In the genomic region with DNA sequence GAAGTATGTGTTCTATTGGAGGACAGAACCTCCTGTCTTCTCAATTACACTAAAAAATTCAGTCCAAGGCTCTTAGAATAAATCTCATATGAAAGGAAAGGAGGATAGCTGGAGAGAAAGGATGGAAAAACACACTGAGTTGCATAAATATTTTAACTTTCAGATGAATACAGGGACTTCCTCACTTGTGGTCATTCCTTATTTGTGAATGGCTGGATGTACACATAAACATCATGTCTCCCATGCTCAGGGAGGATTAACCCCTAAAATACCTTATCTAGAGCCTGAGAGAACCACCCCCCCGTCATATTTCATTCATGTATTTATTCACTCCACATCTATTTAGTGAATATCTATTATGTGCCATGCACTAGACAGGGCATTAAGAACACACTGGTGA, we compare ENCODE assay signal across 22 cellular contexts.
DNase-seq lines count a peak whose midpoint lies in the region; ATAC-seq, FAIRE-seq and TF ChIP-seq lines count a peak whose summit lies in the region.
"Had no signal": no experiment of that assay in that cellular context is flagged by ENCODE, and none has a peak within 500 bp of the region (broad histone marks: within the 10 kb centered on the region; RNA-seq: fewer than 3 reads in every experiment).

No MANE protein-coding gene starts in this region.

- no peak overlapping the region for H3K4me3 Mint-ChIP-seq in activated CD8-positive, alpha-beta T cell treated with anti-CD3 and anti-CD28 coated beads for 36 hours
- H3K4me3 Mint-ChIP-seq: memory B cell; naive thymus-derived CD8-positive, alpha-beta T cell had no signal

- H3K4me1 Mint-ChIP-seq in activated CD8-positive, alpha-beta T cell treated with anti-CD3 and anti-CD28 coated beads for 36 hours (ENCODE audit: low read depth) = peaks cover 2% of the 10 kb centered on the region
- H3K4me1 Mint-ChIP-seq: memory B cell had no signal

- WGBS in mesendoderm (ENCODE audit: extremely low coverage, insufficient coverage, low lambda C conversion rate) = no CpG with 5 or more reads among the region's 1 CpG
- WGBS in sigmoid colon, 2 donors = 84 to 88% methylated on average over 1 of the region's 1 CpG

- H2BK5ac ChIP-seq in mesendoderm (ENCODE audit: low read length) = no peak overlapping the region

- peaks cover 4 to 38% of the 10 kb centered on the region in 2 donors for H3K4me1 ChIP-seq in ascending aorta
- H3K4me1 ChIP-seq in mesendoderm (ENCODE audit: control insufficient read depth, low read depth, low read length) = peaks cover 2% of the 10 kb centered on the region
- H3K4me1 ChIP-seq in sigmoid colon = peaks cover 0 to 85% (median 81%) of the 10 kb centered on the region in 4 donors

- H3K9me3 ChIP-seq in ascending aorta (no peaks in the 10 kb centered on the region), sigmoid colon (no peaks in the 10 kb centered on the region)
- H3K9me3 ChIP-seq: A549, heart right ventricle, vagina had no signal

- POLR2A ChIA-PET in activated CD8-positive, alpha-beta T cell treated with anti-CD3 and anti-CD28 coated beads for 36 hours (lab: Charles Lee) = no interaction called here

- peaks cover 28% of the 10 kb centered on the region for H3K27me3 Mint-ChIP-seq in activated CD8-positive, alpha-beta T cell treated with anti-CD3 and anti-CD28 coated beads for 36 hours
- H3K27me3 Mint-ChIP-seq: memory B cell had no signal

- H3K9me3 Mint-ChIP-seq in activated CD8-positive, alpha-beta T cell treated with anti-CD3 and anti-CD28 coated beads for 36 hours = no peaks in the 10 kb centered on the region
- H3K9me3 Mint-ChIP-seq: memory B cell; naive thymus-derived CD8-positive, alpha-beta T cell had no signal

- H3K4ac ChIP-seq in mesendoderm (ENCODE audit: low read depth, low read length) = no peak overlapping the region

- H2AK5ac ChIP-seq in mesendoderm (ENCODE audit: low read length) = no peak overlapping the region

- H3K4me3 ChIP-seq in ascending aorta (no peak overlapping the region), mesendoderm (ENCODE audit: low read length) (no peak overlapping the region), sigmoid colon (no peak overlapping the region)
- H3K4me3 ChIP-seq: A549, heart right ventricle, vagina had no signal

- H2BK15ac ChIP-seq in mesendoderm (replicated peaks; ENCODE audit: low read depth) = peak overlapping the region; percentile 57

- H3K27me3 ChIP-seq in ascending aorta (no peaks in the 10 kb centered on the region), mesendoderm (ENCODE audit: insufficient read depth, low read length, poor library complexity) (no peaks in the 10 kb centered on the region), sigmoid colon (no peaks in the 10 kb centered on the region)
- H3K27me3 ChIP-seq: heart right ventricle, vagina had no signal

- TF ChIP-seq EP300 in sigmoid colon (IDR thresholded peaks at IDR 0.05) = no peak

- H3K56ac ChIP-seq in mesendoderm (ENCODE audit: low read length) = no peak overlapping the region

- H3K27ac Mint-ChIP-seq in activated CD8-positive, alpha-beta T cell treated with anti-CD3 and anti-CD28 coated beads for 36 hours = no peak overlapping the region
- H3K27ac Mint-ChIP-seq: memory B cell had no signal

- H4K5ac ChIP-seq in mesendoderm (ENCODE audit: low read length) = no peak overlapping the region

- peak; percentile 13 for FAIRE-seq in G401.6 (lab: Jason Lieb, UNC)
- FAIRE-seq: A549, RCC 7860, TTC549 had no signal

- H3K18ac ChIP-seq in mesendoderm (ENCODE audit: low read length) = no peak overlapping the region

- H4K8ac ChIP-seq in mesendoderm (ENCODE audit: low read depth, low read length) = no peak overlapping the region

- H3K79me2 ChIP-seq in mesendoderm (ENCODE audit: control insufficient read depth, insufficient read depth, low read length) = no peaks in the 10 kb centered on the region

- no peak for ATAC-seq in activated CD8-positive, alpha-beta T cell treated with anti-CD3 and anti-CD28 coated beads for 36 hours
- ATAC-seq: A549; heart right ventricle; left colon; naive thymus-derived CD8-positive, alpha-beta T cell had no signal

- H3K36me3 Mint-ChIP-seq in activated CD8-positive, alpha-beta T cell treated with anti-CD3 and anti-CD28 coated beads for 36 hours (ENCODE audit: low read depth) = no peaks in the 10 kb centered on the region
- H3K36me3 Mint-ChIP-seq: memory B cell; naive thymus-derived CD8-positive, alpha-beta T cell had no signal

- TF ChIP-seq CTCF in ascending aorta (IDR thresholded peaks at IDR 0.05) (no peak), sigmoid colon (IDR thresholded peaks at IDR 0.05) (no peak)
- no peak for TF ChIP-seq CTCF in activated CD8-positive, alpha-beta T cell treated with anti-CD3 and anti-CD28 coated beads for 36 hours (IDR thresholded peaks at IDR 0.05)

- H3K36me3 ChIP-seq in ascending aorta (no peaks in the 10 kb centered on the region), mesendoderm (ENCODE audit: control insufficient read depth, insufficient read depth, low read length) (no peaks in the 10 kb centered on the region), sigmoid colon (no peaks in the 10 kb centered on the region)
- H3K36me3 ChIP-seq: heart right ventricle, vagina had no signal

- no peak overlapping the region for H3K9ac ChIP-seq in mesendoderm (ENCODE audit: low read length)

- CTCF ChIA-PET in activated CD8-positive, alpha-beta T cell treated with anti-CD3 and anti-CD28 coated beads for 36 hours (lab: Charles Lee) = no interaction called here

- peak overlapping the region; percentile 10 to 69 for H3K27ac ChIP-seq in ascending aorta
- H3K27ac ChIP-seq in mesendoderm (ENCODE audit: low read depth, low read length) = no peak overlapping the region
- peak overlapping the region; percentile 69 to 82 (median 77) for H3K27ac ChIP-seq in sigmoid colon
- H3K27ac ChIP-seq: A549, vagina had no signal

- no peak for TF ChIP-seq POLR2A in sigmoid colon (IDR thresholded peaks at IDR 0.05)

- no peak for DNase-seq in ascending aorta (ENCODE audit: low spot score in 2 of 2)
- no peak for DNase-seq in mesendoderm
- no peak for DNase-seq in sigmoid colon
- no peak for DNase-seq in activated CD8-positive, alpha-beta T cell treated with anti-CD3 and anti-CD28 coated beads for 36 hours
- no peak for DNase-seq in stimulated activated CD4-positive, alpha-beta T cell treated with anti-CD3 and anti-CD28 coated beads, Interleukin-4, amount 100 ng/mL, for 24 hours
- DNase-seq in head of caudate nucleus = no peak
- no peak for DNase-seq in activated naive CD4-positive, alpha-beta T cell treated with Interleukin-2 at 50 U/mL for 16 hours
- DNase-seq: activated CD4-positive, CD25-positive, alpha-beta regulatory T cell treated with anti-CD3 and anti-CD28 coated beads, Interleukin-2, amount 50 U/mL, for 72 hours; activated gamma-delta T cell; activated T-cell treated with anti-CD3 and anti-CD28 coated beads, Interleukin-2, amount 50 U/mL, for 1 hour; heart right ventricle; KG1; left colon; naive thymus-derived CD8-positive, alpha-beta T cell; NCI-H510A; posterior cingulate gyrus had no signal

- no peaks in the 10 kb centered on the region for H3K79me1 ChIP-seq in mesendoderm (ENCODE audit: low read length)

- no peak overlapping the region for H3K4me2 ChIP-seq in mesendoderm (ENCODE audit: low read length)
- H3K4me2 ChIP-seq: A549 had no signal

- intact Hi-C loops in ascending aorta (cut with DNase I) = no loop called here
- intact Hi-C loops in sigmoid colon (cut with DNase I) = loop anchor here (2.0 to 10.0 kb wide), 2 partner anchors 173 to 273 kb away; no protein-coding TSS in a partner anchor
- intact Hi-C loops in activated CD8-positive, alpha-beta T cell treated with anti-CD3 and anti-CD28 coated beads for 36 hours (cut with micrococcal nuclease) = no loop called here
- intact Hi-C loops in head of caudate nucleus (cut with DNase I) = no loop called here

- H3K23ac ChIP-seq in mesendoderm (ENCODE audit: low read length) = no peak overlapping the region

- H2BK120ac ChIP-seq in mesendoderm (ENCODE audit: low read depth, low read length) = no peak overlapping the region
